Comparison of ENCODE assay signal across 38 cellular contexts in the genomic region with DNA sequence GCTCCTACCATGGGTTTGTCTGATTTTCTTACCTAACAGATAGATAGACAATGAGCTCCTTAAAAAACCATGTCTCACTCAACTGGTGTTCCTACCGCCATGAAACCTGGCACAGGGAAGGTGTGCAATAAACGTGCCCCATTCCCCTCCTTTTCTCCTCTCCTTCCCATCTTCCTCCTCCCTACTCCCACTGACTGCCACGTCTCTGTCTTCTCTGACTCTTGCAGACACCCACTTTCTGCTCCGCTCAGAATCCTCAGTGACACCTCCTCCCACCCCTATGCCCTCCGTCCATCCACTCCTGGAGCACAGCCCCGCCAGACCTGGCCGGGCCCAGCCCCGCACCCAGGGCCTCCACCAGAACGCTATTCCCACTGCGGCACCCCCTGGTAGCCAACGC. TPM values are rescaled to one million over a fixed set of nuclear protein-coding genes. Genes with fewer than 3 reads are reported as not detected.
"Had no signal": no experiment of that assay in that cellular context is flagged by ENCODE, and none has a peak within 500 bp of the region (broad histone marks: within the 10 kb centered on the region; RNA-seq: fewer than 3 reads in every experiment).

No MANE protein-coding gene starts in this region.

- H3K9me3 ChIP-seq: MG63 had no signal

- H3K4me3 ChIP-seq: MG63 had no signal

- H3K27ac ChIP-seq: KMS-11 had no signal

- DNase-seq: Karpas-422, Kasumi-1, MG63, MM.1S, MV-4-11, NCI-H1048, NCI-H1092, NCI-H1092 treated with DMSO at 0.1 percent for 48 hours, NCI-H1105, NCI-H1105 treated with DMSO at 0.1 percent for 48 hours, NCI-H1417, NCI-H1417 treated with DMSO at 0.1 percent for 48 hours, NCI-H1436, NCI-H1436 treated with DMSO at 0.1 percent for 48 hours, NCI-H146, NCI-H1694, NCI-H1694 treated with DMSO at 0.1 percent for 48 hours, NCI-H187, NCI-H187 treated with DMSO at 0.1 percent for 48 hours, NCI-H1930, NCI-H2029, NCI-H2029 treated with DMSO at 0.1 percent for 48 hours, NCI-H2081, NCI-H2081 treated with DMSO at 0.1 percent for 48 hours, NCI-H2107, NCI-H2171, NCI-H2171 treated with DMSO at 0.1 percent for 48 hours, NCI-H2227 treated with DMSO at 0.1 percent for 48 hours, NCI-H226, NCI-H345, NCI-H446, NCI-H446 treated with DMSO at 0.1 percent for 48 hours, NCI-H510A had no signal

- H3K36me3 ChIP-seq: MG63 had no signal

- H3K27me3 ChIP-seq: MG63 had no signal

RNA-seq across cellular contexts. Expression of gene HMGB4, which starts 52.9 kb away (rescaled TPM):
- total RNA-seq: LHCN-M2, M059J, MCF 10A, NCI-H460 had no signal
